Comparison of ENCODE assay signal across 20 cellular contexts in the genomic region with DNA sequence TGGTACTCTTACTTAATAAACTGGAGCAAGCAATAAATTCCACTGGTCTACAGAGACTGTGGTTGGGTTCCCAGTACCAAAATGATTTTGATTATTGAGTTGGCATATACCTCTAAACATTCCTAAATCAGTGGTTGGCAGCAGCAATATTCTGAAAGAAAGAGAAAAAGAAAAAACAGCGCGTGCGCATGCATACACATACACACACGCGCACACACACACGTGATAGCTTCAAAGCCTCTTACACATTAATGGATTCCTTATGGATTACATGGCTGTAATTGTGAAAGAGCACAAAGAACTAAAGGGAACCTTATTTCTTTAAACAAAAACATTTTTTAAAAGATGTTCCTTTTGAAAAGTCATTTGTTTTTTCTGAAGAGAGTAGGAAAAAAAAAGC.
"Had no signal": no experiment of that assay in that cellular context is flagged by ENCODE, and none has a peak within 500 bp of the region (broad histone marks: within the 10 kb centered on the region; RNA-seq: fewer than 3 reads in every experiment).

No MANE protein-coding gene starts in this region.

- H3K4me3 Mint-ChIP-seq: activated CD8-positive, alpha-beta T cell treated with anti-CD3 and anti-CD28 coated beads for 36 hours; activated T-cell treated with anti-CD3 and anti-CD28 coated beads, Interleukin-2, amount 50 U/mL, for 72 hours; memory B cell; natural killer cell treated with Interleukin-12 subunit alpha and Interleukin-12 subunit beta and Interleukin-15 and Interleukin-18, amount 100 ng/mL, for 72 hours; stimulated activated memory B cell treated with anti-CD40 and anti-IgM and Interleukin-4, amounts not matched to agents 10 μg/mL and 1 μg/mL and 100 μg/mL, for 72 hours; T-cell; type B pancreatic cell had no signal

- H3K9me3 ChIP-seq: ascending aorta, right lobe of liver had no signal

- H3K27ac ChIP-seq: ascending aorta, coronary artery, epithelial cell of prostate, left ventricle myocardium inferior, psoas muscle, right lobe of liver, VCaP had no signal

- H3K4me1 ChIP-seq: ascending aorta, left ventricle myocardium inferior, psoas muscle, right lobe of liver, spleen had no signal

- H3K27me3 Mint-ChIP-seq: memory B cell; stimulated activated memory B cell treated with anti-CD40 and anti-IgM and Interleukin-4, amounts not matched to agents 10 μg/mL and 1 μg/mL and 100 μg/mL, for 72 hours; type B pancreatic cell had no signal

- H3K36me3 ChIP-seq: ascending aorta, left ventricle myocardium inferior, right lobe of liver, spleen had no signal

- H3K36me3 Mint-ChIP-seq: natural killer cell treated with Interleukin-12 subunit alpha and Interleukin-12 subunit beta and Interleukin-15 and Interleukin-18, amount 100 ng/mL, for 72 hours; T-cell; type B pancreatic cell had no signal

- H3K27me3 ChIP-seq: ascending aorta, right lobe of liver, spleen had no signal

- H3K4me1 Mint-ChIP-seq: memory B cell; stimulated activated memory B cell treated with anti-CD40 and anti-IgM and Interleukin-4, amounts not matched to agents 10 μg/mL and 1 μg/mL and 100 μg/mL, for 72 hours; T-cell had no signal

- DNase-seq: activated CD8-positive, alpha-beta memory T cell treated with anti-CD3 and anti-CD28 coated beads, Interleukin-2, amount 50 U/mL, for 4 hours; activated CD8-positive, alpha-beta T cell treated with anti-CD3 and anti-CD28 coated beads for 36 hours; activated gamma-delta T cell treated with Interleukin-2 at 50 U/mL for 16 hours; activated T-cell treated with anti-CD3 and anti-CD28 coated beads, Interleukin-2, amount 50 U/mL, for 72 hours; central memory CD4-positive, alpha-beta T cell; effector CD4-positive, alpha-beta T cell; left ventricle myocardium inferior; psoas muscle; right lobe of liver; spleen; stimulated activated CD4-positive, alpha-beta T cell treated with anti-CD3 and anti-CD28 coated beads, Interleukin-1b, Interleukin-23, amount 100 ng/mL, for 48 hours; T-cell had no signal

- ATAC-seq: activated CD8-positive, alpha-beta T cell treated with anti-CD3 and anti-CD28 coated beads for 36 hours; activated T-cell treated with anti-CD3 and anti-CD28 coated beads, Interleukin-2, amount 50 U/mL, for 72 hours; natural killer cell treated with Interleukin-12 subunit alpha and Interleukin-12 subunit beta and Interleukin-15 and Interleukin-18, amount 100 ng/mL, for 72 hours; psoas muscle; right lobe of liver; stimulated activated memory B cell treated with anti-CD40 and anti-IgM and Interleukin-4, amounts not matched to agents 10 μg/mL and 1 μg/mL and 100 μg/mL, for 72 hours; T-cell had no signal

- H3K4me3 ChIP-seq: ascending aorta, coronary artery, left ventricle myocardium inferior, psoas muscle, right lobe of liver, spleen had no signal

- H3K27ac Mint-ChIP-seq: activated CD8-positive, alpha-beta T cell treated with anti-CD3 and anti-CD28 coated beads for 36 hours; activated T-cell treated with anti-CD3 and anti-CD28 coated beads, Interleukin-2, amount 50 U/mL, for 72 hours; memory B cell; natural killer cell treated with Interleukin-12 subunit alpha and Interleukin-12 subunit beta and Interleukin-15 and Interleukin-18, amount 100 ng/mL, for 72 hours; stimulated activated memory B cell treated with anti-CD40 and anti-IgM and Interleukin-4, amounts not matched to agents 10 μg/mL and 1 μg/mL and 100 μg/mL, for 72 hours; T-cell; type B pancreatic cell had no signal
